In the genomic region with DNA sequence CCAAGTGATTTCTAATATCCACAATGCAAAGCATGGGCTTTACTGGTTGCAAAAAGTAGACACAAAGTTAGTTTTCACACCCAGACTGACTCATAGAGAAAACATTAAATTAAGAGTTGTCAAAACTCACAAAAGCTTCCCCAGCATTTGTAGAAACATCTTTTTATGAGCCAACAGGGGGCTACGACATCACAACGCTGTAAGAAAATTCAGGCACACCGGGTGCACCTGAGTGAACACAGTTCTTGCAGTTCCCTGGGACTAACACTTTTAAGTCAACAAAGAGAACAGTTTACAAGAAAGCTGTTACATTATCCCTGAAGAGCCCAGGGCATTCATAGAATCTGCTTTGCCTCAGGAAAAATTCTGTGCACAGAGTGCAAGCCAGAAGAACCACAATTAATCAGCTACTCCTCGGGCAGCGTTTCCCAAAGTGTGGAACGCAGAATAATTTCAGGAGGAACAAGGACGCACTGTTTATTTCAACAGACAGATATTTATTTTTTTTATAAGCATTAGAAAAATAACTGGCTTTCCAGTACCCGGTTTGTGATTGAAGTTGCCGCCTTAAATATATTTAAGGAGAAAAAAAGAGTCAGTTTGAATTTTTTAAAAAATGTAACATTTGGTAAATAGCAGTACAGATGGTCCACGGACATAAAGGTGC, we compare ENCODE assay signal across 8 cellular contexts. TPM values are rescaled to one million over a fixed set of nuclear protein-coding genes. Genes with fewer than 3 reads are reported as not detected.
DNase-seq lines count a peak whose midpoint lies in the region; ATAC-seq and TF ChIP-seq lines count a peak whose summit lies in the region.

No MANE protein-coding gene starts in this region.

- H3K9ac ChIP-seq in iPS-20b (ENCODE audit: low read depth, low read length), result peak overlapping the region; percentile 90

- TF ChIP-seq CTCF in BE2C (IDR thresholded peaks at IDR 0.05; ENCODE audit: low read depth, low read length) (no peak), HFF-Myc (IDR thresholded peaks at IDR 0.05; ENCODE audit: low read depth, low read length, missing control alignments) (no peak)

- H3K4me1 ChIP-seq in BE2C (peaks cover under 1% of the 10 kb centered on the region), iPS-20b (ENCODE audit: insufficient read depth, low read length) (peaks cover 18% of the 10 kb centered on the region; the same call in 1 of the 2 replicates)

- H3K4me1 Mint-ChIP-seq in activated naive CD8-positive, alpha-beta T cell treated with anti-CD3 and anti-CD28 coated beads, Interleukin-2, amount 10 ng/mL, durations not matched to agents 7 days and 5 days, result peaks cover 31% of the 10 kb centered on the region
- peaks cover 23 to 55% of the 10 kb centered on the region in 2 donors for H3K4me1 Mint-ChIP-seq in stimulated activated naive B cell treated with anti-CD40 and anti-IgM and Interleukin-4, amounts not matched to agents 10 μg/mL and 1 μg/mL and 100 μg/mL, for 72 hours

- H3K27me3 ChIP-seq in BE2C, result no peaks in the 10 kb centered on the region
- H3K27me3 ChIP-seq in iPS-20b (ENCODE audit: insufficient read depth, low read length), result no peaks in the 10 kb centered on the region

- H3K9me3 Mint-ChIP-seq in activated naive CD8-positive, alpha-beta T cell treated with anti-CD3 and anti-CD28 coated beads, Interleukin-2, amount 10 ng/mL, durations not matched to agents 7 days and 5 days, result no peaks in the 10 kb centered on the region
- no peaks in the 10 kb centered on the region for H3K9me3 Mint-ChIP-seq in stimulated activated naive B cell treated with anti-CD40 and anti-IgM and Interleukin-4, amounts not matched to agents 10 μg/mL and 1 μg/mL and 100 μg/mL, for 72 hours

- H3K27ac ChIP-seq in iPS-20b (ENCODE audit: low read length), result no peak overlapping the region

- peak overlapping the region; percentile 79 for H3K4me3 ChIP-seq in BE2C (ENCODE audit: low read depth, low read length)
- H3K4me3 ChIP-seq in HFF-Myc (replicated peaks; ENCODE audit: low read depth, low read length), result peak overlapping the region; percentile 93
- peak overlapping the region; percentile 94 for H3K4me3 ChIP-seq in iPS-20b (ENCODE audit: low read length)

- H3K27ac Mint-ChIP-seq in activated naive CD8-positive, alpha-beta T cell treated with anti-CD3 and anti-CD28 coated beads, Interleukin-2, amount 10 ng/mL, durations not matched to agents 7 days and 5 days, result peak overlapping the region; percentile 86
- peak overlapping the region; percentile 94 for H3K27ac Mint-ChIP-seq in stimulated activated naive B cell treated with anti-CD40 and anti-IgM and Interleukin-4, amounts not matched to agents 10 μg/mL and 1 μg/mL and 100 μg/mL, for 72 hours

- H3K9me3 ChIP-seq in BE2C, result no peaks in the 10 kb centered on the region
- H3K9me3 ChIP-seq in iPS-20b (ENCODE audit: insufficient read depth, low read depth, low read length), result no peaks in the 10 kb centered on the region

- no peaks in the 10 kb centered on the region for H3K36me3 ChIP-seq in BE2C
- no peaks in the 10 kb centered on the region for H3K36me3 ChIP-seq in iPS-20b (ENCODE audit: insufficient read depth, low read depth, low read length)

- peaks cover 2% of the 10 kb centered on the region for H3K36me3 Mint-ChIP-seq in activated naive CD8-positive, alpha-beta T cell treated with anti-CD3 and anti-CD28 coated beads, Interleukin-2, amount 10 ng/mL, durations not matched to agents 7 days and 5 days
- H3K36me3 Mint-ChIP-seq in stimulated activated naive B cell treated with anti-CD40 and anti-IgM and Interleukin-4, amounts not matched to agents 10 μg/mL and 1 μg/mL and 100 μg/mL, for 72 hours, result peaks cover 0 to 6% of the 10 kb centered on the region in 2 donors

- H3K27me3 Mint-ChIP-seq in activated naive CD8-positive, alpha-beta T cell treated with anti-CD3 and anti-CD28 coated beads, Interleukin-2, amount 10 ng/mL, durations not matched to agents 7 days and 5 days, result peaks cover under 1% of the 10 kb centered on the region
- H3K27me3 Mint-ChIP-seq in stimulated activated naive B cell treated with anti-CD40 and anti-IgM and Interleukin-4, amounts not matched to agents 10 μg/mL and 1 μg/mL and 100 μg/mL, for 72 hours, result no peaks in the 10 kb centered on the region

- ATAC-seq in activated naive CD8-positive, alpha-beta T cell treated with anti-CD3 and anti-CD28 coated beads, Interleukin-2, amount 10 ng/mL, durations not matched to agents 7 days and 5 days (ENCODE audit: low read depth), result no peak
- no peak for ATAC-seq in stimulated activated naive B cell treated with anti-CD40 and anti-IgM and Interleukin-4, amounts not matched to agents 10 μg/mL and 1 μg/mL and 100 μg/mL, for 72 hours (replicated peaks)
- ATAC-seq in HG02571 (IDR thresholded peaks at IDR 0.05; ENCODE audit: unreplicated experiment) (no peak), GM18511 (IDR thresholded peaks at IDR 0.05; ENCODE audit: unreplicated experiment) (no peak)

- H3K4me3 Mint-ChIP-seq in activated naive CD8-positive, alpha-beta T cell treated with anti-CD3 and anti-CD28 coated beads, Interleukin-2, amount 10 ng/mL, durations not matched to agents 7 days and 5 days, result peak overlapping the region; percentile 83
- peak overlapping the region; percentile 89 to 95 for H3K4me3 Mint-ChIP-seq in stimulated activated naive B cell treated with anti-CD40 and anti-IgM and Interleukin-4, amounts not matched to agents 10 μg/mL and 1 μg/mL and 100 μg/mL, for 72 hours

- POLR2A ChIA-PET in activated naive CD8-positive, alpha-beta T cell treated with anti-CD3 and anti-CD28 coated beads, Interleukin-2, amount 10 ng/mL, durations not matched to agents 7 days and 5 days (lab: Charles Lee), result interaction anchor here (1.2 kb wide), 1 partner anchor 155 kb away, joined by 3 read pairs; no protein-coding TSS in a partner anchor

- DNase-seq in BE2C, result no peak
- DNase-seq in HFF-Myc (ENCODE audit: extremely low read depth, low read depth), result no peak
- DNase-seq in activated naive CD8-positive, alpha-beta T cell treated with anti-CD3 and anti-CD28 coated beads, Interleukin-2, amount 10 ng/mL, durations not matched to agents 7 days and 5 days, result no peak
- DNase-seq in stimulated activated naive B cell treated with anti-CD40 and anti-IgM and Interleukin-4, amounts not matched to agents 10 μg/mL and 1 μg/mL and 100 μg/mL, for 72 hours, result no peak
- no peak for DNase-seq in putamen (ENCODE audit: low spot score)

RNA-seq across cellular contexts. Expression of a gene that starts 1.2 kb away (rescaled TPM):
- polyA plus RNA-seq in BE2C (2012; ENCODE audit: insufficient read depth, insufficient read length, low read depth), result 37.4 TPM
- total RNA-seq in activated naive CD8-positive, alpha-beta T cell treated with anti-CD3 and anti-CD28 coated beads, Interleukin-2, amount 10 ng/mL, durations not matched to agents 7 days and 5 days, result 10 to 100 TPM; 27.8 to 32.8 TPM

RNA-seq across cellular contexts. Expression of a gene that starts 29.6 kb away (rescaled TPM):
- polyA plus RNA-seq in BE2C (2012; ENCODE audit: insufficient read depth, insufficient read length, low read depth), result 0.39 TPM
- total RNA-seq in activated naive CD8-positive, alpha-beta T cell treated with anti-CD3 and anti-CD28 coated beads, Interleukin-2, amount 10 ng/mL, durations not matched to agents 7 days and 5 days, result 1 to 10 TPM; 3.0 to 3.1 TPM

RNA-seq across cellular contexts. Expression of a gene that starts 59.5 kb away (rescaled TPM):
- polyA plus RNA-seq in BE2C (2012; ENCODE audit: insufficient read depth, insufficient read length, low read depth), result 9.0 TPM
- 1 to 10 TPM; 1.6 to 1.9 TPM for total RNA-seq in activated naive CD8-positive, alpha-beta T cell treated with anti-CD3 and anti-CD28 coated beads, Interleukin-2, amount 10 ng/mL, durations not matched to agents 7 days and 5 days
